ENCODE assay signal across 8 cellular contexts in genomic region chr2:72150157-72150960, GRCh38. TPM values are rescaled to one million over a fixed set of nuclear protein-coding genes. Genes with fewer than 3 reads are reported as not detected.
A peak's percentile ranks its signal among the peaks of the same experiment; 100 is the strongest.
DNase-seq lines count a peak whose midpoint lies in the region; ATAC-seq and TF ChIP-seq lines count a peak whose summit lies in the region.

No MANE protein-coding gene starts in this region.

- no peak overlapping the region for H3K27ac ChIP-seq in ascending aorta
- H3K27ac ChIP-seq in right cardiac atrium (ENCODE audit: low read length) = no peak overlapping the region

- peaks cover 11% of the 10 kb centered on the region for H3K4me1 Mint-ChIP-seq in T-helper 1 cell treated with Interleukin-12 subunit alpha and Interleukin-12 subunit beta and Interleukin-4 antibody, amounts not matched to agents 30 μg/mL and 1 μg/mL, for 36 hours (ENCODE audit: low read depth)

- no peaks in the 10 kb centered on the region for H3K9me3 Mint-ChIP-seq in T-helper 1 cell treated with Interleukin-12 subunit alpha and Interleukin-12 subunit beta and Interleukin-4 antibody, amounts not matched to agents 30 μg/mL and 1 μg/mL, for 36 hours

- ATAC-seq in HG02759 (IDR thresholded peaks at IDR 0.05; ENCODE audit: unreplicated experiment) (peak; percentile 83), right cardiac atrium (peak; percentile 75 to 80), GM21528 (IDR thresholded peaks at IDR 0.05; ENCODE audit: low FRiP score, unreplicated experiment) (no peak)

- H3K36me3 ChIP-seq in ascending aorta = no peaks in the 10 kb centered on the region

- H3K27ac Mint-ChIP-seq in T-helper 1 cell treated with Interleukin-12 subunit alpha and Interleukin-12 subunit beta and Interleukin-4 antibody, amounts not matched to agents 30 μg/mL and 1 μg/mL, for 36 hours = peak overlapping the region; percentile 41

- intact Hi-C loops in ascending aorta (cut with DNase I) (loop anchor here (1.0 to 5.0 kb wide), 5 partner anchors 153 to 602 kb away; no protein-coding TSS in a partner anchor), right cardiac atrium (cut with DNase I) (loop anchor here (2.0 to 5.0 kb wide), 5 partner anchors 228 to 606 kb away; no protein-coding TSS in a partner anchor)

- 5% methylated on average over 28 of the region's 28 CpGs for WGBS in right cardiac atrium

- H3K9me3 ChIP-seq in ascending aorta = no peaks in the 10 kb centered on the region
- no peaks in the 10 kb centered on the region for H3K9me3 ChIP-seq in right cardiac atrium (ENCODE audit: control insufficient read depth, low read length)

- TF ChIP-seq CTCF in ascending aorta (IDR thresholded peaks at IDR 0.05) = peak; percentile 88 to 90 (median 88)
- peak; percentile 81 for TF ChIP-seq CTCF in retinal pigment epithelial cell (conservative IDR thresholded peaks at IDR 0.05; ENCODE audit: low read depth, low read length)

- H3K4me3 ChIP-seq in ascending aorta (peak overlapping the region; percentile 52 to 72), right cardiac atrium (ENCODE audit: low read length) (peak overlapping the region; percentile 68), retinal pigment epithelial cell (ENCODE audit: low read length) (peak overlapping the region; percentile 45)

- peaks cover 56% of the 10 kb centered on the region for H3K27me3 Mint-ChIP-seq in T-helper 1 cell treated with Interleukin-12 subunit alpha and Interleukin-12 subunit beta and Interleukin-4 antibody, amounts not matched to agents 30 μg/mL and 1 μg/mL, for 36 hours (ENCODE audit: low read depth)

- peaks cover 11 to 30% of the 10 kb centered on the region in 2 donors for H3K4me1 ChIP-seq in ascending aorta
- H3K4me1 ChIP-seq in right cardiac atrium (ENCODE audit: control insufficient read depth, insufficient read depth, low read length) = peaks cover 3% of the 10 kb centered on the region

- no peaks in the 10 kb centered on the region for H3K27me3 ChIP-seq in ascending aorta
- H3K27me3 ChIP-seq in right cardiac atrium (ENCODE audit: control insufficient read depth, insufficient read depth) = no peaks in the 10 kb centered on the region

- peak overlapping the region; percentile 48 for H3K4me3 Mint-ChIP-seq in T-helper 1 cell treated with Interleukin-12 subunit alpha and Interleukin-12 subunit beta and Interleukin-4 antibody, amounts not matched to agents 30 μg/mL and 1 μg/mL, for 36 hours

- DNase-seq in GM04504 (ENCODE audit: low read depth) (peak; percentile 58), NCI-H1417 (lab: John Stamatoyannopoulos, UW) (peak; percentile 61 to 92 (median 82)), ascending aorta (ENCODE audit: low spot score in 2 of 2) (peak in 1 of 2 donors; percentile 86), right cardiac atrium (peak; percentile 69 to 84 (median 82)), retinal pigment epithelial cell (ENCODE audit: low read depth) (peak; percentile 21)

- H3K36me3 Mint-ChIP-seq in T-helper 1 cell treated with Interleukin-12 subunit alpha and Interleukin-12 subunit beta and Interleukin-4 antibody, amounts not matched to agents 30 μg/mL and 1 μg/mL, for 36 hours (ENCODE audit: low read depth) = peaks cover 5% of the 10 kb centered on the region

RNA-seq across cellular contexts. Expression of gene CYP26B1, which starts 2.7 kb away (rescaled TPM):
- total RNA-seq in ascending aorta (18.6 TPM), right cardiac atrium (10 to 100 TPM in 1 of 4 donors, 1 to 10 TPM in 3; 5.1 to 30.9 (median 8.0) TPM)
- 7.2 TPM for polyA plus RNA-seq in right cardiac atrium
